23 cellular contexts compared by ENCODE assay signal in genomic region chr16:87202346-87202745, GRCh38.
DNase-seq lines count a peak whose midpoint lies in the region; FAIRE-seq and TF ChIP-seq lines count a peak whose summit lies in the region.
"Had no signal": no experiment of that assay in that cellular context is flagged by ENCODE, and none has a peak within 500 bp of the region (broad histone marks: within the 10 kb centered on the region; RNA-seq: fewer than 3 reads in every experiment).

No MANE protein-coding gene starts in this region.

- intact Hi-C loops in tibial artery (cut with DNase I; ENCODE audit: low total_unique reads) (loop anchor here (5.0 kb wide), 1 partner anchor 640 kb away; no protein-coding TSS in a partner anchor), MCF 10A (cut with micrococcal nuclease) (loop anchor here (5.0 kb wide), 1 partner anchor 640 kb away; no protein-coding TSS in a partner anchor)

- H3K9me3 ChIP-seq in astrocyte (ENCODE audit: insufficient read depth, low read depth, low read length) = no peaks in the 10 kb centered on the region
- H3K9me3 ChIP-seq in tibial artery = no peaks in the 10 kb centered on the region
- H3K9me3 ChIP-seq: Caco-2, SJCRH30 had no signal

- POLR2A ChIA-PET in MCF 10A (lab: Yijun Ruan, JAX) = interaction anchor here (0.8 kb wide), 1 partner anchor 76 kb away, joined by 3 read pairs; no protein-coding TSS in a partner anchor

- H3K4me1 Mint-ChIP-seq in astrocyte (ENCODE audit: low read depth, unreplicated experiment) (peaks cover 38% of the 10 kb centered on the region), MCF 10A (ENCODE audit: insufficient read depth, unreplicated experiment) (peaks cover 33% of the 10 kb centered on the region)

- no peak for FAIRE-seq in astrocyte (lab: Jason Lieb, UNC)
- FAIRE-seq: colon had no signal

- no peaks in the 10 kb centered on the region for H4K20me1 ChIP-seq in astrocyte (ENCODE audit: insufficient read depth, low read length)

- no peaks in the 10 kb centered on the region for H3K79me2 ChIP-seq in astrocyte (ENCODE audit: insufficient read depth, low read length)

- H3K4me2 ChIP-seq in astrocyte (ENCODE audit: low read length) = peak overlapping the region; percentile 59
- H3K4me2 ChIP-seq: GM23338 had no signal

- H3K27me3 Mint-ChIP-seq in astrocyte (ENCODE audit: low read depth, unreplicated experiment) (no peaks in the 10 kb centered on the region), MCF 10A (ENCODE audit: insufficient read depth, unreplicated experiment) (no peaks in the 10 kb centered on the region)

- H3K27me3 ChIP-seq in astrocyte (ENCODE audit: insufficient read depth, low read length) (no peaks in the 10 kb centered on the region), tibial artery (no peaks in the 10 kb centered on the region)
- H3K27me3 ChIP-seq: SJCRH30 had no signal

- no TSS peak for BruUV-seq in MCF 10A (replicated peaks; lab: Mats Ljungman, UMichigan)

- H3K36me3 ChIP-seq in astrocyte (ENCODE audit: insufficient read depth, low read length) (no peaks in the 10 kb centered on the region), tibial artery (no peaks in the 10 kb centered on the region)
- H3K36me3 ChIP-seq: SJCRH30 had no signal

- H3K4me1 ChIP-seq in astrocyte (ENCODE audit: insufficient read depth, low read length) (peaks cover 45% of the 10 kb centered on the region), tibial artery (peaks cover 0 to 43% (median 27%) of the 10 kb centered on the region in 4 donors)
- H3K4me1 ChIP-seq: Caco-2, SJCRH30 had no signal

- H3K27ac ChIP-seq in astrocyte (ENCODE audit: low read depth, low read length) (peak overlapping the region; percentile 70), tibial artery (peak overlapping the region; percentile 67 to 74)
- H3K27ac ChIP-seq: SJCRH30 had no signal

- TF ChIP-seq CTCF in astrocyte (IDR thresholded peaks at IDR 0.05; ENCODE audit: insufficient read depth, low read depth, low read length) (no peak), fibroblast of the aortic adventitia (IDR thresholded peaks at IDR 0.05; ENCODE audit: insufficient read depth, low read length) (no peak), tibial artery (IDR thresholded peaks at IDR 0.05) (no peak), MCF 10A (IDR thresholded peaks at IDR 0.05; ENCODE audit: unreplicated experiment) (no peak)

- H3K9me3 Mint-ChIP-seq in astrocyte (ENCODE audit: unreplicated experiment) (no peaks in the 10 kb centered on the region), MCF 10A (ENCODE audit: unreplicated experiment) (no peaks in the 10 kb centered on the region)
- H3K9me3 Mint-ChIP-seq: GM23338, neural crest cell had no signal

- no peak overlapping the region for H2AFZ ChIP-seq in astrocyte (ENCODE audit: low read depth, low read length)
- H2AFZ ChIP-seq: GM23338 had no signal

- H3K27ac Mint-ChIP-seq in astrocyte (ENCODE audit: unreplicated experiment) (peak overlapping the region; percentile 91), MCF 10A (ENCODE audit: low read depth, unreplicated experiment) (no peak overlapping the region)
- H3K27ac Mint-ChIP-seq: activated T-cell treated with anti-CD3 and anti-CD28 coated beads, Interleukin-2, amount 50 U/mL, for 72 hours; endodermal cell; GM23338; immature natural killer cell; T-helper 1 cell treated with Interleukin-12 subunit alpha and Interleukin-12 subunit beta and Interleukin-4 antibody, amounts not matched to agents 30 μg/mL and 1 μg/mL, for 36 hours had no signal

- H3K4me3 Mint-ChIP-seq in astrocyte (ENCODE audit: unreplicated experiment) (peak overlapping the region; percentile 34), MCF 10A (ENCODE audit: unreplicated experiment) (no peak overlapping the region)
- H3K4me3 Mint-ChIP-seq: activated T-cell treated with anti-CD3 and anti-CD28 coated beads, Interleukin-2, amount 50 U/mL, for 72 hours; endodermal cell; GM23338; immature natural killer cell; neural crest cell; T-helper 1 cell treated with Interleukin-12 subunit alpha and Interleukin-12 subunit beta and Interleukin-4 antibody, amounts not matched to agents 30 μg/mL and 1 μg/mL, for 36 hours had no signal

- H3K36me3 Mint-ChIP-seq in astrocyte (ENCODE audit: low read depth, unreplicated experiment) (no peaks in the 10 kb centered on the region), MCF 10A (ENCODE audit: insufficient read depth, unreplicated experiment) (no peaks in the 10 kb centered on the region)
- H3K36me3 Mint-ChIP-seq: immature natural killer cell had no signal

- peak overlapping the region; percentile 23 for H3K9ac ChIP-seq in astrocyte (ENCODE audit: low read length)

- CTCF ChIA-PET in MCF 10A (lab: Yijun Ruan, JAX) = interaction anchor here (0.7 to 3.4 kb wide), 11 partner anchors 9 to 638 kb away, joined by 3 to 20 read pairs (median 4); partner anchors contain the start of gene FOXC2

- H3K4me3 ChIP-seq in astrocyte (ENCODE audit: insufficient read depth, low read depth, low read length) (no peak overlapping the region), fibroblast of the aortic adventitia (ENCODE audit: low read depth, low read length) (no peak overlapping the region), tibial artery (no peak overlapping the region)
- H3K4me3 ChIP-seq: GM23338, SJCRH30 had no signal

- DNase-seq in ELR (ENCODE audit: low read depth) = peak; percentile 59
- DNase-seq in astrocyte (ENCODE audit: low read depth) = peak; percentile 70
- DNase-seq in fibroblast of the aortic adventitia (ENCODE audit: low read depth) = peak; percentile 75
- DNase-seq in tibial artery = peak in 1 of 2 donors; percentile 44
- DNase-seq in activated T-cell treated with anti-CD3 and anti-CD28 coated beads, Interleukin-2, amount 50 U/mL, for 1 hour = no peak
- no peak for DNase-seq in ecto neural progenitor cell (ENCODE audit: low spot score)
- DNase-seq in MCF 10A (ENCODE audit: unreplicated experiment) = no peak
- DNase-seq: activated CD4-positive, alpha-beta T cell treated with anti-CD3 and anti-CD28 coated beads for 4 hours; activated naive CD4-positive, alpha-beta T cell treated with anti-CD3 and anti-CD28 coated beads, Interleukin-2, amount 50 U/mL, for 16 hours; activated T-cell treated with anti-CD3 and anti-CD28 coated beads, Interleukin-2, amount 50 U/mL, for 72 hours; aorta; Caco-2; endodermal cell; immature natural killer cell; Kasumi-1; NCI-H1105; NCI-H510A treated with DMSO at 0.1 percent for 48 hours; NK-92 treated with Interleukin-12 subunit alpha and Interleukin-12 subunit beta, amount 100 ng/mL, for 24 hours; SJCRH30 had no signal

Comparison
In these comparisons a context has a peak if more than half of its experiments do, and no peak if none do; other contexts are left out.
1. DNase-seq: peak in ELR (single experiment), astrocyte (single experiment) and fibroblast of the aortic adventitia (single experiment); none in activated T-cell treated with anti-CD3 and anti-CD28 coated beads, Interleukin-2, amount 50 U/mL, for 1 hour (single experiment), ecto neural progenitor cell (single experiment) and MCF 10A (single experiment).